Comparison of ENCODE assay signal across 11 cellular contexts in the genomic region with DNA sequence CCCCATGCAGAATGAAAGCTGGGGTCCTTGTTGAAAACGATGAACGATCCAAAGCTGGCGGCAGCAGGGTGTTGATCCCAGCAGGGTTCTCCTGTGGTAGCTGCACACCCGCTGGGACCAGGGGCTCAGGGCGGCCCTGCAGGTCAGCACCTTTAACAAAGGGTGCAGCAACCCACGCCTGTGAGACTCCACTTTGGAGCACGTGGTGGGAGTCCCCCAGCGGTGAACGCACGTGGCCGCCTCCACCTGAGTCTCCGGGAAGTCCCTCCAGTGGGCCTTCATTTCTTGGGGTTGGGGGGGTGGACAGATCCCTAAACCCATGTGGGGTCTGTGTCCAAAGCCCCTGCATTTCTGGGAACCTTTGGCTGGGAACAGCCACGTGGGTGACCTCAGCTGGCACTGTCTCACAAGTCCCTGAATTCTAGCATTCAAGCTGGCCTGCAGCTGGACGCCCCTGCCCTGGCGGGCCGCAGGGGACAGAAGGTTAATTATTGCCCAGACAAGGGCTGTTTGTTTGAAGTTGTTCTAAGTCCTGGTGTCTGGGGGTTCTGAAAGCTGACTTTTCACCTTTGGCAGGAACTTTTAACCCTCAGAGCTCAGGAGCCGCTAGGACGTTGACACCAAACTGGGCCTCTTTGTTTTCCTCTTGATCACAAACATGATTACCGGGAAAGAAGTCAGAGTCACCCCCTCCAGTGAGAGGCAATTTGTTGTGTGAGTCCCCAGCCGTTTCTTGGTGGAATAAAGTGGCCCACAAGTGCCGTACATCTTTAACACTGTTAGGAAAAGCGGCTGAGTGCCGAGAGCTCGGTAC.
DNase-seq lines count a peak whose midpoint lies in the region; ATAC-seq, FAIRE-seq and TF ChIP-seq lines count a peak whose summit lies in the region.
"Had no signal": no experiment of that assay in that cellular context is flagged by ENCODE, and none has a peak within 500 bp of the region (broad histone marks: within the 10 kb centered on the region; RNA-seq: fewer than 3 reads in every experiment).

No MANE protein-coding gene starts in this region.

- H3K27me3 Mint-ChIP-seq in astrocyte (ENCODE audit: low read depth, unreplicated experiment): no peaks in the 10 kb centered on the region

- H3K4me3 Mint-ChIP-seq in astrocyte (ENCODE audit: unreplicated experiment): no peak overlapping the region
- H3K4me3 Mint-ChIP-seq: B cell had no signal

- H3K4me1 ChIP-seq in BLaER1 treated with 17β-estradiol and CSF1 and Interleukin-3, amounts not matched to agents 10 nM and 100 nM: peaks cover 17 to 69% (median 58%) of the 10 kb centered on the region in 10 experiments
- H3K4me1 ChIP-seq in astrocyte (ENCODE audit: insufficient read depth, low read length) (peaks cover 22% of the 10 kb centered on the region), prostate gland (replicated peaks) (no peaks in the 10 kb centered on the region), small intestine (ENCODE audit: control insufficient read depth in 2 of 2, insufficient read depth in 1 of 2, low read depth in 1 of 2, low read length in 1 of 2) (peaks cover 0 to 3% of the 10 kb centered on the region in 2 donors)

- H3K36me3 Mint-ChIP-seq in astrocyte (ENCODE audit: low read depth, unreplicated experiment): peaks cover 15% of the 10 kb centered on the region

- DNase-seq in astrocyte (ENCODE audit: low read depth) (no peak), hippocampal formation (lab: John Stamatoyannopoulos, UW) (peak; percentile 69 to 71), prostate gland (ENCODE audit: low spot score) (no peak), small intestine (no peak)
- DNase-seq: activated gamma-delta T cell, NCI-H1092 treated with DMSO at 0.1 percent for 48 hours had no signal

- H2AFZ ChIP-seq in astrocyte (ENCODE audit: low read depth, low read length): peak overlapping the region; percentile 21

- peaks cover 0 to 12% (median 0%) of the 10 kb centered on the region in 11 experiments; a peak in 4 of 22 replicates for H3K27me3 ChIP-seq in BLaER1 treated with 17β-estradiol and CSF1 and Interleukin-3, amounts not matched to agents 10 nM and 100 nM
- H3K27me3 ChIP-seq in astrocyte (ENCODE audit: insufficient read depth, low read length) (no peaks in the 10 kb centered on the region), prostate gland (replicated peaks; ENCODE audit: insufficient read depth) (no peaks in the 10 kb centered on the region), small intestine (ENCODE audit: control insufficient read depth in 2 of 2, insufficient read depth in 2 of 2, low read length in 2 of 2) (no peaks in the 10 kb centered on the region)

- peaks cover 0 to 1% (median 0%) of the 10 kb centered on the region in 11 experiments; a peak in 4 of 22 replicates for H3K9me3 ChIP-seq in BLaER1 treated with 17β-estradiol and CSF1 and Interleukin-3, amounts not matched to agents 10 nM and 100 nM (replicated peaks in 1 of 11)
- H3K9me3 ChIP-seq in astrocyte (ENCODE audit: insufficient read depth, low read depth, low read length) (no peaks in the 10 kb centered on the region), prostate gland (no peaks in the 10 kb centered on the region), small intestine (ENCODE audit: control insufficient read depth, low read depth) (no peaks in the 10 kb centered on the region)

- H3K4me1 Mint-ChIP-seq in astrocyte (ENCODE audit: low read depth, unreplicated experiment): peaks cover 25% of the 10 kb centered on the region

- H3K9me3 Mint-ChIP-seq in astrocyte (ENCODE audit: unreplicated experiment): peaks cover 1% of the 10 kb centered on the region

- no peak for TF ChIP-seq POLR2A in prostate gland (IDR thresholded peaks at IDR 0.05)

- no peak overlapping the region for H3K9ac ChIP-seq in BLaER1 treated with 17β-estradiol and CSF1 and Interleukin-3, amounts not matched to agents 10 nM and 100 nM
- H3K9ac ChIP-seq in astrocyte (ENCODE audit: low read length): peak overlapping the region; percentile 52

- ATAC-seq in HG02759 (IDR thresholded peaks at IDR 0.05; ENCODE audit: unreplicated experiment): no peak
- ATAC-seq in HG02870 (IDR thresholded peaks at IDR 0.05; ENCODE audit: unreplicated experiment): no peak
- ATAC-seq in HG02884 (IDR thresholded peaks at IDR 0.05; ENCODE audit: unreplicated experiment): no peak

- H3K36me3 ChIP-seq in BLaER1 treated with 17β-estradiol and CSF1 and Interleukin-3, amounts not matched to agents 10 nM and 100 nM: no peaks in the 10 kb centered on the region
- H3K36me3 ChIP-seq in astrocyte (ENCODE audit: insufficient read depth, low read length): peaks cover 3% of the 10 kb centered on the region
- no peaks in the 10 kb centered on the region for H3K36me3 ChIP-seq in prostate gland
- H3K36me3 ChIP-seq in small intestine (ENCODE audit: control insufficient read depth in 2 of 2, insufficient read depth in 2 of 2, low read length in 2 of 2): no peaks in the 10 kb centered on the region

- peaks cover 45% of the 10 kb centered on the region for H3K79me2 ChIP-seq in astrocyte (ENCODE audit: insufficient read depth, low read length)

- 80% methylated on average over 24 of the region's 24 CpGs for WGBS in prostate gland
- WGBS in small intestine, 3 donors: 59 to 67% (median 65%) methylated on average over 23 to 24 of the region's 24 CpGs

- H3K27ac Mint-ChIP-seq in astrocyte (ENCODE audit: unreplicated experiment): peak overlapping the region; percentile 89
- H3K27ac Mint-ChIP-seq: B cell had no signal

- TF ChIP-seq CTCF in astrocyte (IDR thresholded peaks at IDR 0.05; ENCODE audit: insufficient read depth, low read depth, low read length): no peak
- TF ChIP-seq CTCF in prostate gland (IDR thresholded peaks at IDR 0.05): no peak

- no peak overlapping the region for H3K27ac ChIP-seq in BLaER1 treated with 17β-estradiol and CSF1 and Interleukin-3, amounts not matched to agents 10 nM and 100 nM
- H3K27ac ChIP-seq in astrocyte (ENCODE audit: low read depth, low read length): peak overlapping the region; percentile 21
- H3K27ac ChIP-seq in prostate gland: peak overlapping the region; percentile 2 to 16
- H3K27ac ChIP-seq in small intestine (ENCODE audit: low read depth in 1 of 2, low read length in 1 of 2): peak overlapping the region in 1 of 2 donors; percentile 22

- H3K4me2 ChIP-seq in BLaER1 treated with 17β-estradiol and CSF1 and Interleukin-3, amounts not matched to agents 10 nM and 100 nM: peak overlapping the region in 7 of 11 experiments; percentile 21 to 84 (median 81); a peak in 9 of 22 replicates
- peak overlapping the region; percentile 48 for H3K4me2 ChIP-seq in astrocyte (ENCODE audit: low read length)

- intact Hi-C loops in prostate gland (cut with DNase I): no loop called here

- H4K20me1 ChIP-seq in BLaER1 treated with 17β-estradiol and CSF1 and Interleukin-3, amounts not matched to agents 10 nM and 100 nM: peaks cover 0 to 4% (median 0%) of the 10 kb centered on the region in 11 experiments; a peak in 1 of 22 replicates
- peaks cover 35% of the 10 kb centered on the region for H4K20me1 ChIP-seq in astrocyte (ENCODE audit: insufficient read depth, low read length)

- H3K4me3 ChIP-seq in BLaER1 treated with 17β-estradiol and CSF1 and Interleukin-3, amounts not matched to agents 10 nM and 100 nM: no peak overlapping the region
- H3K4me3 ChIP-seq in astrocyte (ENCODE audit: insufficient read depth, low read depth, low read length) (no peak overlapping the region), prostate gland (no peak overlapping the region), small intestine (ENCODE audit: low read depth in 1 of 2, low read length in 2 of 2) (no peak overlapping the region)

- no peak for FAIRE-seq in astrocyte (lab: Jason Lieb, UNC)
- no peak for FAIRE-seq in small intestine (lab: Jason Lieb, UNC)

Comparison
In these comparisons a context has a peak if more than half of its experiments do, and no peak if none do; other contexts are left out.
1. H3K27ac ChIP-seq: peak in astrocyte (single experiment) and prostate gland (2 of 2); none in BLaER1 treated with 17β-estradiol and CSF1 and Interleukin-3, amounts not matched to agents 10 nM and 100 nM (0 of 11).
2. DNase-seq: peak in hippocampal formation (2 of 2); none in astrocyte (single experiment), prostate gland (single experiment) and small intestine (single experiment).